8 cellular contexts compared by ENCODE assay signal in genomic region chr17:38352245-38353083, GRCh38. TPM values are rescaled to one million over a fixed set of nuclear protein-coding genes. Genes with fewer than 3 reads are reported as not detected.
DNase-seq lines count a peak whose midpoint lies in the region; ATAC-seq, FAIRE-seq and TF ChIP-seq lines count a peak whose summit lies in the region.

No MANE protein-coding gene starts in this region.

- H3K9ac ChIP-seq in KMS-11 (peak overlapping the region; percentile 45; the same call in 1 of the 2 replicates), neural progenitor cell (peak overlapping the region; percentile 78)

- H3K36me3 ChIP-seq in A673 (ENCODE audit: insufficient read depth, low read length, poor library complexity, severe bottlenecking) (no peaks in the 10 kb centered on the region), KMS-11 (ENCODE audit: insufficient read depth) (no peaks in the 10 kb centered on the region), neural progenitor cell (no peaks in the 10 kb centered on the region)

- H3K27me3 ChIP-seq in A673 (replicated peaks; ENCODE audit: insufficient read depth, low read depth, low read length, poor library complexity) (no peaks in the 10 kb centered on the region), KMS-11 (ENCODE audit: insufficient read depth, low read depth) (no peaks in the 10 kb centered on the region), neural progenitor cell (no peaks in the 10 kb centered on the region)

- DNase-seq in A673 (ENCODE audit: low spot score) (no peak), activated T-cell treated with anti-CD3 and anti-CD28 coated beads for 48 hours (ENCODE audit: low read depth) (peak; percentile 8), germinal center (ENCODE audit: low spot score) (peak; percentile 23), neural progenitor cell (ENCODE audit: low spot score) (peak; percentile 58), H4 (ENCODE audit: low spot score) (no peak), D721Med (ENCODE audit: insufficient read length, low spot score) (no peak)

- H3K9me3 Mint-ChIP-seq in neural progenitor cell = no peaks in the 10 kb centered on the region

- H3K79me2 ChIP-seq in KMS-11 (ENCODE audit: insufficient read depth, low read depth) (no peaks in the 10 kb centered on the region), neural progenitor cell (ENCODE audit: low read depth) (peaks cover 54% of the 10 kb centered on the region)

- H3K4me2 ChIP-seq in KMS-11 (peak overlapping the region; percentile 81), neural progenitor cell (peak overlapping the region; percentile 95)

- no peak overlapping the region for H3K27ac Mint-ChIP-seq in neural progenitor cell

- H3K9me3 ChIP-seq in A673 (ENCODE audit: low read depth, low read length, poor library complexity, severe bottlenecking) = no peaks in the 10 kb centered on the region
- no peaks in the 10 kb centered on the region for H3K9me3 ChIP-seq in neural progenitor cell (ENCODE audit: low read depth)

- POLR2A ChIA-PET in A673 (lab: Charles Lee; ENCODE audit: low non-redundant PET) = no interaction called here

- FAIRE-seq in D721Med (lab: Jason Lieb, UNC) = no peak

- no peaks in the 10 kb centered on the region for H4K20me1 ChIP-seq in KMS-11 (ENCODE audit: insufficient read depth)
- H4K20me1 ChIP-seq in neural progenitor cell (ENCODE audit: low read depth) = peaks cover 50% of the 10 kb centered on the region

- H3K4me3 Mint-ChIP-seq in neural progenitor cell = peak overlapping the region; percentile 90

- H3K4me3 ChIP-seq in A673 (ENCODE audit: low read depth, low read length, poor library complexity, severe bottlenecking) = peak overlapping the region; percentile 68
- no peak overlapping the region for H3K4me3 ChIP-seq in KMS-11 (IDR thresholded peaks at IDR 0.05; ENCODE audit: insufficient read depth, low read depth, low read length)
- H3K4me3 ChIP-seq in neural progenitor cell = peak overlapping the region; percentile 88

- CTCF ChIA-PET in A673 (lab: Charles Lee) = interaction anchor here (1.7 kb wide), 1 partner anchor 62 kb away, joined by 13 read pairs; no protein-coding TSS in a partner anchor

- no peaks in the 10 kb centered on the region for H3K27me3 Mint-ChIP-seq in neural progenitor cell (ENCODE audit: insufficient read depth, low read depth)

- ATAC-seq in GM18858 (IDR thresholded peaks at IDR 0.05; ENCODE audit: unreplicated experiment) = peak; percentile 21

- H3K4me1 Mint-ChIP-seq in neural progenitor cell = peaks cover 54% of the 10 kb centered on the region

- H3K36me3 Mint-ChIP-seq in neural progenitor cell = peaks cover 3% of the 10 kb centered on the region

- TF ChIP-seq CTCF in A673 (conservative IDR thresholded peaks at IDR 0.05; ENCODE audit: low read depth, low read length) = no peak
- TF ChIP-seq CTCF in KMS-11 (conservative IDR thresholded peaks at IDR 0.05; ENCODE audit: low read depth, low read length) = no peak
- no peak for TF ChIP-seq CTCF in neural progenitor cell (IDR thresholded peaks at IDR 0.05)
- TF ChIP-seq CTCF in D721Med (IDR thresholded peaks at IDR 0.05; ENCODE audit: insufficient read depth, missing control alignments) = no peak

- H3F3A ChIP-seq in neural progenitor cell (ENCODE audit: low read depth) = peaks cover 29% of the 10 kb centered on the region

- intact Hi-C loops in A673 (cut with micrococcal nuclease; ENCODE audit: unreplicated experiment) = no loop called here

- H3K27ac ChIP-seq in A673 (ENCODE audit: low read depth, low read length, poor library complexity, severe bottlenecking) (peak overlapping the region; percentile 77), KMS-11 (no peak overlapping the region), neural progenitor cell (no peak overlapping the region)

- H2AFZ ChIP-seq in KMS-11 (ENCODE audit: low read depth) (peak overlapping the region; percentile 65), neural progenitor cell (replicated peaks) (no peak overlapping the region)

- H3K4me1 ChIP-seq in A673 (ENCODE audit: insufficient read depth, low read length, poor library complexity, severe bottlenecking) = peaks cover 8% of the 10 kb centered on the region
- H3K4me1 ChIP-seq in KMS-11 (ENCODE audit: low read depth, poor library complexity, severe bottlenecking) = peaks cover 33% of the 10 kb centered on the region
- H3K4me1 ChIP-seq in neural progenitor cell = peaks cover 32% of the 10 kb centered on the region

- no TSS peak for BruUV-seq in A673 (replicated peaks; lab: Mats Ljungman, UMichigan)

RNA-seq across cellular contexts. Expression of gene SOCS7, which starts 0.8 kb away (rescaled TPM):
- 15.2 and 17.3 TPM in 2 replicates for total RNA-seq in A673 (2021)
- 17.8 and 27.0 TPM in 2 replicates for total RNA-seq in neural progenitor cell (ENCODE audit: low replicate concordance)
- total RNA-seq in H4 (2014; rRNA removed; shearing (Covaris generic)) = 5.9 and 6.9 TPM in 2 replicates

RNA-seq across cellular contexts. Expression of gene GPR179, which starts 8.7 kb away (rescaled TPM):
- total RNA-seq in A673 (2021) (0.04 TPM in 2 replicates), neural progenitor cell (ENCODE audit: low replicate concordance) (0.22 TPM in 1 of 2 replicates, not detected in the other)
- 0.06 TPM in 1 of 2 replicates, not detected in the other for total RNA-seq in H4 (2014; rRNA removed; shearing (Covaris generic))

RNA-seq across cellular contexts. Expression of gene MRPL45, which starts 55.5 kb away (rescaled TPM):
- total RNA-seq in A673 (2021) (34.4 and 36.5 TPM in 2 replicates), neural progenitor cell (ENCODE audit: low replicate concordance) (59.0 and 68.3 TPM in 2 replicates)
- 59.2 and 59.5 TPM in 2 replicates for total RNA-seq in H4 (2014; rRNA removed; shearing (Covaris generic))

Comparison
In these comparisons a context has a peak if more than half of its experiments do, and no peak if none do; other contexts are left out.
1. DNase-seq: peak in activated T-cell treated with anti-CD3 and anti-CD28 coated beads for 48 hours (single experiment), germinal center (single experiment) and neural progenitor cell (single experiment); none in A673 (single experiment), H4 (single experiment) and D721Med (single experiment).